Comparison of ENCODE assay signal across 21 cellular contexts in genomic region chr1:181987996-181988395, GRCh38.
DNase-seq lines count a peak whose midpoint lies in the region; ATAC-seq, FAIRE-seq and TF ChIP-seq lines count a peak whose summit lies in the region.
"Had no signal": no experiment of that assay in that cellular context is flagged by ENCODE, and none has a peak within 500 bp of the region (broad histone marks: within the 10 kb centered on the region; RNA-seq: fewer than 3 reads in every experiment).

No MANE protein-coding gene starts in this region.

- no peak overlapping the region for H3K4me3 ChIP-seq in BLaER1
- no peak overlapping the region for H3K4me3 ChIP-seq in GM23338
- no peak overlapping the region for H3K4me3 ChIP-seq in H1 (ENCODE audit: extremely low read depth in 1 of 4, insufficient read depth in 2 of 4, low read depth in 3 of 4, low read length in 4 of 4)
- H3K4me3 ChIP-seq: A549 had no signal

- H2BK12ac ChIP-seq in H1 (ENCODE audit: low read depth, low read length): no peak overlapping the region

- H3K9ac ChIP-seq in BLaER1 (no peak overlapping the region), H1 (replicated peaks in 1 of 4; ENCODE audit: extremely low read depth in 1 of 4, low read depth in 3 of 4, low read length in 3 of 4) (no peak overlapping the region)

- no peak overlapping the region for H2AK5ac ChIP-seq in H1 (ENCODE audit: low read depth, low read length)

- H3K14ac ChIP-seq in H1 (ENCODE audit: insufficient read length): no peak overlapping the region

- H3K27me3 ChIP-seq in BLaER1 (no peaks in the 10 kb centered on the region), GM23338 (ENCODE audit: insufficient read depth) (no peaks in the 10 kb centered on the region), H1 (replicated peaks in 1 of 4; ENCODE audit: control insufficient read depth in 3 of 4, extremely low read depth in 1 of 4, insufficient read depth in 3 of 4, low read length in 3 of 4) (no peaks in the 10 kb centered on the region)

- H3K18ac ChIP-seq in H1 (ENCODE audit: extremely low read depth, low read length): no peak overlapping the region

- H2BK5ac ChIP-seq in H1 (ENCODE audit: low read depth, low read length): no peak overlapping the region

- no peaks in the 10 kb centered on the region for H3K79me1 ChIP-seq in H1 (ENCODE audit: low read depth, low read length)

- no peak overlapping the region for H2BK120ac ChIP-seq in H1 (replicated peaks; ENCODE audit: low read depth, low read length)

- no peak overlapping the region for H3K4me3 Mint-ChIP-seq in GM23338
- H3K4me3 Mint-ChIP-seq: B cell; CD4-positive, alpha-beta T cell; CD8-positive, alpha-beta T cell had no signal

- no peak for ATAC-seq in GM23338
- ATAC-seq: A549; CD8-positive, alpha-beta T cell had no signal

- CTCF ChIA-PET in H1 (lab: Charles Lee; ENCODE audit: partially characterized antibody): interaction anchor here (0.6 to 1.9 kb wide), 7 partner anchors 14 to 516 kb away, joined by 3 to 9 read pairs (median 4); no protein-coding TSS in a partner anchor

- TF ChIP-seq CTCF in GM23338 (conservative IDR thresholded peaks at IDR 0.05; ENCODE audit: low read depth in 2 of 2) (no peak), H1 (IDR thresholded peaks at IDR 0.05; ENCODE audit: control extremely low read depth in 1 of 3, insufficient read depth in 1 of 3, low read depth in 1 of 3, low read length in 3 of 3) (no peak)

- peaks cover 3% of the 10 kb centered on the region for H3K27me3 Mint-ChIP-seq in GM23338 (ENCODE audit: insufficient read depth, low read depth, poor library complexity)

- TF ChIP-seq EP300 in H1 (IDR thresholded peaks at IDR 0.05; ENCODE audit: borderline replicate concordance in 1 of 2, low read depth in 2 of 2, low read length in 2 of 2): no peak

- H3K36me3 Mint-ChIP-seq in GM23338 (ENCODE audit: low read depth): no peaks in the 10 kb centered on the region
- H3K36me3 Mint-ChIP-seq: CD8-positive, alpha-beta T cell had no signal

- H3K23me2 ChIP-seq in H1 (ENCODE audit: low read depth, low read length): no peaks in the 10 kb centered on the region; the same call in 1 of the 2 replicates

- no peak for DNase-seq in GM23338 (ENCODE audit: low spot score)
- no peak for DNase-seq in H1 (ENCODE audit: low read depth in 1 of 2, low spot score in 2 of 2)
- DNase-seq in SW480 (ENCODE audit: low spot score): no peak
- no peak for DNase-seq in SIG-M5 (lab: John Stamatoyannopoulos, UW)
- DNase-seq in NCI-H526 treated with DMSO at 0.1 percent for 48 hours (lab: John Stamatoyannopoulos, UW): no peak
- DNase-seq: AML-193; Caco-2; Calu3; CD4-positive, alpha-beta T cell; CD8-positive, alpha-beta T cell; DMS79 treated with DMSO at 0.1 percent for 48 hours; GF-D8 had no signal

- no peaks in the 10 kb centered on the region for H3K9me2 ChIP-seq in GM23338 (ENCODE audit: insufficient read depth)

- peaks cover 6% of the 10 kb centered on the region; the same call in 1 of the 2 replicates for H4K20me1 ChIP-seq in BLaER1
- no peaks in the 10 kb centered on the region for H4K20me1 ChIP-seq in GM23338 (replicated peaks; ENCODE audit: insufficient read depth)
- no peaks in the 10 kb centered on the region for H4K20me1 ChIP-seq in H1 (replicated peaks in 1 of 2; ENCODE audit: control insufficient read depth in 1 of 2, insufficient read depth in 2 of 2, low read length in 2 of 2)

- H4K91ac ChIP-seq in H1 (replicated peaks; ENCODE audit: insufficient read length, low read length): no peak overlapping the region

- no peaks in the 10 kb centered on the region for H3K9me3 Mint-ChIP-seq in GM23338
- H3K9me3 Mint-ChIP-seq: CD4-positive, alpha-beta T cell; CD8-positive, alpha-beta T cell had no signal

- no peak overlapping the region for H3K23ac ChIP-seq in H1 (ENCODE audit: insufficient read length)

- no peak overlapping the region for H2BK15ac ChIP-seq in H1 (ENCODE audit: low read length)

- 89% methylated on average over 2 of the region's 2 CpGs; no CpG with 5 or more reads in 1 of the 2 experiments for WGBS in H1 (ENCODE audit: extremely low coverage in 1 of 2, insufficient coverage in 1 of 2, insufficient read length in 1 of 2, insufficient replicate concordance in 2 of 2, low coverage in 1 of 2, low lambda C conversion rate in 2 of 2, missing lambda C conversion rate in 1 of 2), 2 experiments

- H3K4ac ChIP-seq in H1 (replicated peaks; ENCODE audit: insufficient read length, low read depth, low read length): no peak overlapping the region

- peak overlapping the region; percentile 83 for H3K4me2 ChIP-seq in BLaER1
- no peak overlapping the region for H3K4me2 ChIP-seq in GM23338
- H3K4me2 ChIP-seq in H1 (ENCODE audit: insufficient read depth in 1 of 2, low read depth in 2 of 2, low read length in 2 of 2): no peak overlapping the region
- H3K4me2 ChIP-seq: A549 had no signal

- no peak overlapping the region for H3K27ac ChIP-seq in BLaER1
- H3K27ac ChIP-seq in GM23338 (ENCODE audit: low read depth): no peak overlapping the region
- H3K27ac ChIP-seq in H1 (ENCODE audit: low read depth, low read length): no peak overlapping the region
- H3K27ac ChIP-seq: 22Rv1, A549, C4-2B had no signal

- peak overlapping the region; percentile 94; the same call in 1 of the 2 replicates for H2AFZ ChIP-seq in GM23338
- no peak overlapping the region for H2AFZ ChIP-seq in H1 (ENCODE audit: low read length)

- H3K36me3 ChIP-seq in BLaER1 (no peaks in the 10 kb centered on the region), GM23338 (ENCODE audit: insufficient read depth) (no peaks in the 10 kb centered on the region), H1 (ENCODE audit: control insufficient read depth in 2 of 4, insufficient read depth in 4 of 4, low read length in 3 of 4) (no peaks in the 10 kb centered on the region)

- no peak overlapping the region for H4K8ac ChIP-seq in H1 (ENCODE audit: extremely low read depth, insufficient read depth, low read length)

- H3F3A ChIP-seq in GM23338 (replicated peaks; ENCODE audit: low read depth): no peaks in the 10 kb centered on the region

- H3K9me3 ChIP-seq in BLaER1: no peaks in the 10 kb centered on the region
- H3K9me3 ChIP-seq in H1 (ENCODE audit: insufficient read depth in 2 of 2, low read depth in 1 of 2, low read length in 1 of 2): no peaks in the 10 kb centered on the region
- H3K9me3 ChIP-seq: A549, Caco-2 had no signal

- no peak overlapping the region for H4K5ac ChIP-seq in H1 (ENCODE audit: insufficient read length, low read depth, low read length)

- no peak overlapping the region for H2BK20ac ChIP-seq in H1 (ENCODE audit: low read length)

- H3K79me2 ChIP-seq in GM23338 (replicated peaks; ENCODE audit: insufficient read depth) (no peaks in the 10 kb centered on the region), H1 (ENCODE audit: control insufficient read depth in 1 of 2, insufficient read depth in 2 of 2, low read length in 2 of 2) (no peaks in the 10 kb centered on the region)

- peaks cover 13% of the 10 kb centered on the region for H3K4me1 Mint-ChIP-seq in GM23338
- H3K4me1 Mint-ChIP-seq: B cell had no signal

- H3K4me1 ChIP-seq in BLaER1 (peaks cover 25% of the 10 kb centered on the region), GM23338 (ENCODE audit: insufficient read depth) (peaks cover 11% of the 10 kb centered on the region; the same call in 1 of the 2 replicates), H1 (replicated peaks in 1 of 4; ENCODE audit: control insufficient read depth in 3 of 4, insufficient read depth in 4 of 4, low read length in 3 of 4) (peaks cover 0 to 7% (median 4%) of the 10 kb centered on the region in 4 experiments; a peak in 5 of 7 replicates)
- H3K4me1 ChIP-seq: A549, Caco-2 had no signal

- TF ChIP-seq POLR2A in H1 (IDR thresholded peaks at IDR 0.05; ENCODE audit: control extremely low read depth in 1 of 2, low read depth in 2 of 2, low read length in 2 of 2): no peak

- no peak for TF ChIP-seq RAD21 in H1 (IDR thresholded peaks at IDR 0.05 in 1 of 2, conservative IDR thresholded peaks at IDR 0.05 in 1 of 2; ENCODE audit: low read depth in 2 of 2, low read length in 2 of 2)

- POLR2A ChIA-PET in H1 (lab: Charles Lee; ENCODE audit: partially characterized antibody): no interaction called here

- no peak overlapping the region for H3K27ac Mint-ChIP-seq in GM23338
- H3K27ac Mint-ChIP-seq: B cell; CD4-positive, alpha-beta T cell; CD8-positive, alpha-beta T cell had no signal

- no peak overlapping the region for H3K56ac ChIP-seq in H1 (replicated peaks; ENCODE audit: insufficient read length, low read depth, low read length)

- no peak for FAIRE-seq in H1 (lab: Jason Lieb, UNC)
- FAIRE-seq: A549, D721Med, G401.6, GM12891, GM19239 had no signal

TF ChIP-seq in GM23338, 12 proteins besides CTCF, POLR2A, EP300 and RAD21 (continues in another document):
- TF ChIP-seq NANOG (IDR thresholded peaks at IDR 0.05; ENCODE audit: borderline replicate concordance): no peak
- TF ChIP-seq ETS1 (IDR thresholded peaks at IDR 0.05): no peak
- TF ChIP-seq ZNF114 (CRISPR knock-in tag; IDR thresholded peaks at IDR 0.05): no peak

TF ChIP-seq in H1, 55 proteins besides CTCF, POLR2A, EP300 and RAD21:
- no peak for TF ChIP-seq RXRA (IDR thresholded peaks at IDR 0.05; ENCODE audit: insufficient read depth, low read depth, low read length)
- peak; percentile 64; the same call in 1 of the 2 replicates for TF ChIP-seq KDM1A (IDR thresholded peaks at IDR 0.05; ENCODE audit: borderline replicate concordance, low read length)
